Comparison of ENCODE assay signal across 28 cellular contexts in genomic region chr2:185044323-185044874, GRCh38.
"Had no signal": no experiment of that assay in that cellular context is flagged by ENCODE, and none has a peak within 500 bp of the region (broad histone marks: within the 10 kb centered on the region; RNA-seq: fewer than 3 reads in every experiment).

No MANE protein-coding gene starts in this region.

- H3K9me3 ChIP-seq: colonic mucosa, thyroid gland, uterus had no signal

- H2AFZ ChIP-seq: parathyroid adenoma had no signal

- H3K9ac ChIP-seq: parathyroid adenoma had no signal

- ATAC-seq: heart right ventricle; left lobe of liver; mucosa of descending colon; natural killer cell treated with Interleukin-12 subunit alpha and Interleukin-12 subunit beta and Interleukin-15 and Interleukin-18, amount 100 ng/mL, for 72 hours; sciatic nerve had no signal

- H3K4me3 Mint-ChIP-seq: dendritic cell treated with granulocyte-macrophage colony-stimulating factor and Interleukin-4, amounts not matched to agents 40 ng/mL and 50 ng/mL, for 4 days; memory B cell; mesothelial cell of epicardium; naive B cell; natural killer cell treated with Interleukin-12 subunit alpha and Interleukin-12 subunit beta and Interleukin-15 and Interleukin-18, amount 100 ng/mL, for 72 hours; neural crest cell had no signal

- H3K27ac ChIP-seq: colonic mucosa, esophagus muscularis mucosa, heart right ventricle, parathyroid adenoma, stomach, thyroid gland, upper lobe of left lung, uterus had no signal

- H3K9me3 Mint-ChIP-seq: neural crest cell had no signal

- DNase-seq: colonic mucosa; effector CD8-positive, alpha-beta T cell; foreskin melanocyte; glutamatergic neuron; heart right ventricle; mucosa of descending colon; naive B cell; stimulated activated CD4-positive, alpha-beta T cell treated with anti-CD3 and anti-CD28 coated beads, Interleukin-12 subunit alpha, Interleukin-12 subunit beta, amount 100 ng/mL, for 4 hours; stimulated activated CD4-positive, alpha-beta T cell treated with anti-CD3 and anti-CD28 coated beads, Interleukin-1b, Interleukin-23, amount 100 ng/mL, for 48 hours; stimulated activated CD4-positive, alpha-beta T cell treated with anti-CD3 and anti-CD28 coated beads, Interleukin-4, amount 100 ng/mL, for 1 hour; stimulated activated CD8-positive, alpha-beta memory T cell treated with anti-CD3 and anti-CD28 coated beads, Interleukin-4, amount 100 ng/mL, for 48 hours; stimulated activated naive CD4-positive, alpha-beta T cell treated with Interleukin-2 at 50 U/mL for 16 hours; stomach; thyroid gland; upper lobe of left lung; uterus had no signal

- H3K4me1 Mint-ChIP-seq: memory B cell, mesothelial cell of epicardium, naive B cell, neural crest cell had no signal

- H3K27me3 ChIP-seq: colonic mucosa, esophagus muscularis mucosa, heart right ventricle, stomach, thyroid gland, upper lobe of left lung, uterus had no signal

- H3K4me1 ChIP-seq: colonic mucosa, esophagus muscularis mucosa, heart right ventricle, parathyroid adenoma, stomach, thyroid gland, upper lobe of left lung, uterus had no signal

- H3K27me3 Mint-ChIP-seq: dendritic cell treated with granulocyte-macrophage colony-stimulating factor and Interleukin-4, amounts not matched to agents 40 ng/mL and 50 ng/mL, for 4 days; memory B cell; naive B cell; natural killer cell treated with Interleukin-12 subunit alpha and Interleukin-12 subunit beta and Interleukin-15 and Interleukin-18, amount 100 ng/mL, for 72 hours; progenitor cell of endocrine pancreas had no signal

- H3K4me3 ChIP-seq: colonic mucosa, esophagus muscularis mucosa, heart right ventricle, lung, mucosa of descending colon, smooth muscle cell, stomach, thyroid gland, upper lobe of left lung, uterus had no signal

- H3K79me2 ChIP-seq: parathyroid adenoma had no signal

- H3K36me3 ChIP-seq: colonic mucosa, esophagus muscularis mucosa, heart right ventricle, stomach, thyroid gland, upper lobe of left lung, uterus had no signal

- H3K4me2 ChIP-seq: smooth muscle cell had no signal

- H3K36me3 Mint-ChIP-seq: memory B cell, mesothelial cell of epicardium, naive B cell had no signal

- H3K27ac Mint-ChIP-seq: dendritic cell treated with granulocyte-macrophage colony-stimulating factor and Interleukin-4, amounts not matched to agents 40 ng/mL and 50 ng/mL, for 4 days; memory B cell; mesothelial cell of epicardium; naive B cell; natural killer cell treated with Interleukin-12 subunit alpha and Interleukin-12 subunit beta and Interleukin-15 and Interleukin-18, amount 100 ng/mL, for 72 hours; progenitor cell of endocrine pancreas had no signal
